In genomic region chr12:1500095-1500801, GRCh38 we compare ENCODE assay signal across 1 cellular context.
TF ChIP-seq lines count a peak whose summit lies in the region.

No MANE protein-coding gene starts in this region.

TF ChIP-seq in K562, 482 proteins besides CTCF, POLR2A, EP300 and RAD21 (continued from another document and continues in another):
- TF ChIP-seq RREB1 (CRISPR knock-in tag; IDR thresholded peaks at IDR 0.05) (0 out of 2 replicates have a peak, but pooled peaks have one; percentile 14), MBD2 (IDR thresholded peaks at IDR 0.05; ENCODE audit: borderline replicate concordance, low read depth) (no peak), EGR1 (conservative IDR thresholded peaks at IDR 0.05) (0 out of 2 replicates have a peak, but pooled peaks have one; percentile 21), ZEB2 (IDR thresholded peaks at IDR 0.05) (peak; percentile 84), SOX6 (IDR thresholded peaks at IDR 0.05) (peak; percentile 71; the same call in 1 of the 2 replicates), FOXK2 (conservative IDR thresholded peaks at IDR 0.05 in 1 of 2, IDR thresholded peaks at IDR 0.05 in 1 of 2; ENCODE audit: low read depth in 2 of 2) (0 out of 4 replicates have a peak, but pooled peaks of 1 of the 2 experiments have one; percentile 39), MAX (CRISPR knock-in tag; IDR thresholded peaks at IDR 0.05) (peak; percentile 75; the same call in 1 of the 2 replicates), ZNF133 (CRISPR knock-in tag; IDR thresholded peaks at IDR 0.05) (no peak), ZNF217 (CRISPR knock-in tag; IDR thresholded peaks at IDR 0.05) (no peak), JUNB (CRISPR knock-in tag; conservative IDR thresholded peaks at IDR 0.05) (no peak), SRSF9 (IDR thresholded peaks at IDR 0.05; ENCODE audit: borderline replicate concordance, low read depth, low read length) (no peak), ZNF140 (CRISPR knock-in tag; IDR thresholded peaks at IDR 0.05) (no peak), HIVEP1 (CRISPR knock-in tag; IDR thresholded peaks at IDR 0.05) (no peak), THAP12 (CRISPR knock-in tag; IDR thresholded peaks at IDR 0.05) (no peak), ZNF311 (CRISPR knock-in tag; IDR thresholded peaks at IDR 0.05) (no peak), TCFL5 (CRISPR knock-in tag; conservative IDR thresholded peaks at IDR 0.05) (no peak), NELFE (IDR thresholded peaks at IDR 0.05; ENCODE audit: insufficient read depth, insufficient read length) (no peak), NR2C1 (IDR thresholded peaks at IDR 0.05) (peak; percentile 15; the same call in 1 of the 2 replicates), NR2C1 (tag; IDR thresholded peaks at IDR 0.05) (no peak), SIN3B (IDR thresholded peaks at IDR 0.05; ENCODE audit: low read depth) (no peak), ZNF785 (CRISPR knock-in tag; IDR thresholded peaks at IDR 0.05) (no peak), EZH2 (IDR thresholded peaks at IDR 0.05; ENCODE audit: borderline replicate concordance, low read depth, low read length) (no peak), NR2F6 (CRISPR knock-in tag; IDR thresholded peaks at IDR 0.05) (no peak), ZFP1 (CRISPR knock-in tag; IDR thresholded peaks at IDR 0.05) (no peak), CEBPG (CRISPR knock-in tag; IDR thresholded peaks at IDR 0.05) (peak; percentile 27; the same call in 1 of the 2 replicates), CEBPG (tag; conservative IDR thresholded peaks at IDR 0.05 in 1 of 2, IDR thresholded peaks at IDR 0.05 in 1 of 2) (no peak), ARID3B (CRISPR knock-in tag; IDR thresholded peaks at IDR 0.05; ENCODE audit: borderline replicate concordance) (no peak), ZNF23 (CRISPR knock-in tag; IDR thresholded peaks at IDR 0.05) (no peak), MXD1 (CRISPR knock-in tag; IDR thresholded peaks at IDR 0.05; ENCODE audit: borderline replicate concordance, poor library complexity, severe bottlenecking) (no peak), ZKSCAN1 (IDR thresholded peaks at IDR 0.05; ENCODE audit: low read depth, low read length) (no peak), ZNF609 (CRISPR knock-in tag; IDR thresholded peaks at IDR 0.05; ENCODE audit: borderline replicate concordance) (no peak), XRCC4 (IDR thresholded peaks at IDR 0.05; ENCODE audit: extremely low read depth, insufficient read depth, insufficient read length) (no peak), CXXC5 (CRISPR knock-in tag; IDR thresholded peaks at IDR 0.05) (peak; percentile 67), RNF219 (CRISPR knock-in tag; IDR thresholded peaks at IDR 0.05) (no peak), GTF2E2 (tag; IDR thresholded peaks at IDR 0.05) (no peak), PML (IDR thresholded peaks at IDR 0.05; ENCODE audit: low read length) (no peak), RAD51 (IDR thresholded peaks at IDR 0.05; ENCODE audit: borderline replicate concordance, low read depth) (no peak), ZNF274 (IDR thresholded peaks at IDR 0.05; ENCODE audit: borderline replicate concordance, low read depth, low read length) (no peak), SIRT6 (IDR thresholded peaks at IDR 0.05; ENCODE audit: low read depth, low read length) (no peak), RBM34 (IDR thresholded peaks at IDR 0.05; ENCODE audit: borderline replicate concordance, insufficient read depth, low read length) (no peak), ZNF764 (CRISPR knock-in tag; IDR thresholded peaks at IDR 0.05; ENCODE audit: low read depth) (no peak), NFIC (IDR thresholded peaks at IDR 0.05) (peak; percentile 90), NCOA1 (IDR thresholded peaks at IDR 0.05; ENCODE audit: low read depth) (no peak), THAP7 (CRISPR knock-in tag; IDR thresholded peaks at IDR 0.05) (no peak), TAF7 (tag; IDR thresholded peaks at IDR 0.05) (no peak), FOS (IDR thresholded peaks at IDR 0.05; ENCODE audit: extremely low read depth, insufficient read length) (no peak), FOXK1 (CRISPR knock-in tag; IDR thresholded peaks at IDR 0.05; ENCODE audit: borderline replicate concordance) (no peak), SAP30 (IDR thresholded peaks at IDR 0.05; ENCODE audit: borderline replicate concordance, insufficient read depth, low read depth, low read length, poor library complexity, severe bottlenecking) (no peak), NBN (IDR thresholded peaks at IDR 0.05; ENCODE audit: low read depth) (0 out of 2 replicates have a peak, but pooled peaks have one; percentile 56), DNMT1 (IDR thresholded peaks at IDR 0.05) (no peak), ZNF143 (CRISPR knock-in tag; IDR thresholded peaks at IDR 0.05) (peak; percentile 42; the same call in 1 of the 2 replicates)
